In the genomic region with DNA sequence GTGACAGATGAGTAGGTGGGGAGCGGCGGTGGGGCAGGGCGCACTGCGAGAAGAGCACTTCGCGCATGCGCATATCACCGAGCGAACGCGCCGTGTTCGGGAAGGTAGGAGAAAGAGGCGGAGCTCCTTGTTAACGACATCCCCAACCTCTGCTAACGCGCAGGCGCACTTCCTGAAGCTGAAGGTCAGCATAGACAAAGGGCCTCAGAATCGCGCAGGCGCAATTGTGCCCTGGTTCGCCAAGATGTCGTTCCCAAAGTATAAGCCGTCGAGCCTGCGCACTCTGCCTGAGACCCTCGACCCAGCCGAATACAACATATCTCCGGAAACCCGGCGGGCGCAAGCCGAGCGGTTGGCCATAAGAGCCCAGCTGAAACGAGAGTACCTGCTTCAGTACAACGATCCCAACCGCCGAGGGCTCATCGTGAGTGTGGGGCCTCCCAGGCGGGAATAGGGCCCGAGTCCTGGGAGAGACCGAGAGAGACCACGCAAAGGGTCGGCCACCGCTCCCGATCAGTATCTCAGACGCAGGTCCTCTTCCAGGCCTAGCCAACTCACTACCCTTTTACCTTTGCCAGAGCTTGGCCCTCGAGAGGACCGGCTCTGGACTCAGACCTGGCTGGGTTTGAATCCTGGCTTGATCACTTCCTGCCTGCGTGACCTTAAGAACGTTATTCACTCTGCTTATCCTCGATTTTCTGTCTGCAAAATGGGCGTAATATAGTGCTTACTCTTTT, we compare ENCODE assay signal across 8 cellular contexts. TPM values are rescaled to one million over a fixed set of nuclear protein-coding genes. Genes with fewer than 3 reads are reported as not detected.
DNase-seq lines count a peak whose midpoint lies in the region; ATAC-seq and TF ChIP-seq lines count a peak whose summit lies in the region.

A gene (plus strand): TSS at position 221 of the 737 bp plus-strand sequence. CDS start 24 bp downstream, at position 245.

- ATAC-seq in HG02885 (IDR thresholded peaks at IDR 0.05; ENCODE audit: poor library complexity, unreplicated experiment) (peak; percentile 91), T-helper 17 cell (peak; percentile 95), left cardiac atrium (peak; percentile 100), upper lobe of right lung (peak; percentile 99)

- no peaks in the 10 kb centered on the region for H3K27me3 Mint-ChIP-seq in T-helper 17 cell

- H3K9me3 ChIP-seq in T-helper 17 cell (ENCODE audit: control insufficient read depth, low read length, poor library complexity, severe bottlenecking) (no peaks in the 10 kb centered on the region), upper lobe of right lung (no peaks in the 10 kb centered on the region)

- peak within 1 kb of the TSS; percentile 93 for H3K27ac ChIP-seq in upper lobe of right lung

- peaks cover 35% of the 10 kb centered on the region for H3K36me3 ChIP-seq in upper lobe of right lung

- H3K4me1 ChIP-seq in upper lobe of right lung, result peaks cover 26% of the 10 kb centered on the region

- peaks cover 2% of the 10 kb centered on the region for H3K36me3 Mint-ChIP-seq in T-helper 17 cell (ENCODE audit: low read depth)

- TF ChIP-seq POLR2A in GM15510 (IDR thresholded peaks at IDR 0.05; ENCODE audit: borderline replicate concordance, extremely low read depth, insufficient read length), result peak; percentile 70

- H3K4me3 ChIP-seq in upper lobe of right lung, result peak within 1 kb of the TSS; percentile 89

- H3K27ac Mint-ChIP-seq in T-helper 17 cell, result no peak within 1 kb of the TSS

- H3K4me3 Mint-ChIP-seq in T-helper 17 cell, result peak within 1 kb of the TSS; percentile 94

- DNase-seq in NCI-H1694 treated with DMSO at 0.1 percent for 48 hours (lab: John Stamatoyannopoulos, UW) (peak; percentile 97), T-helper 17 cell (peak; percentile 89 to 93 (median 91)), amygdala (lab: John Stamatoyannopoulos, UW) (peak; percentile 74 to 97 (median 92)), left cardiac atrium (peak; percentile 99), posterior vena cava (ENCODE audit: low spot score) (peak; percentile 100), upper lobe of right lung (peak; percentile 99)

- TF ChIP-seq CTCF in upper lobe of right lung (IDR thresholded peaks at IDR 0.05), result no peak

- H3K4me1 Mint-ChIP-seq in T-helper 17 cell, result peaks cover 6% of the 10 kb centered on the region

- H3K27me3 ChIP-seq in upper lobe of right lung, result no peaks in the 10 kb centered on the region

- intact Hi-C loops in left cardiac atrium (cut with DNase I), result loop anchor here in 1 of 2 donors (10.0 kb wide), 1 partner anchor 149 kb away; a partner anchor contains a TSS
- intact Hi-C loops in posterior vena cava (cut with DNase I), result no loop called here
- intact Hi-C loops in upper lobe of right lung (cut with DNase I), result no loop called here

RNA-seq across cellular contexts. Expression of the gene that starts here (rescaled TPM):
- total RNA-seq in T-helper 17 cell (10 to 100 TPM; 69.9 to 77.3 TPM), left cardiac atrium (100 to 1,000 TPM; 285 to 331 TPM), posterior vena cava (100 to 1,000 TPM in 1 of 2 donors, 10 to 100 TPM in 1; 94.9 to 101 TPM), upper lobe of right lung (90.8 TPM)

Comparison
In these comparisons a context has a peak if more than half of its experiments do, and no peak if none do; other contexts are left out.
1. Peak in every context shown above with its lines: DNase-seq, ATAC-seq, H3K4me3 ChIP-seq and H3K27ac ChIP-seq.